Comparison of ENCODE assay signal across 13 cellular contexts in the genomic region with DNA sequence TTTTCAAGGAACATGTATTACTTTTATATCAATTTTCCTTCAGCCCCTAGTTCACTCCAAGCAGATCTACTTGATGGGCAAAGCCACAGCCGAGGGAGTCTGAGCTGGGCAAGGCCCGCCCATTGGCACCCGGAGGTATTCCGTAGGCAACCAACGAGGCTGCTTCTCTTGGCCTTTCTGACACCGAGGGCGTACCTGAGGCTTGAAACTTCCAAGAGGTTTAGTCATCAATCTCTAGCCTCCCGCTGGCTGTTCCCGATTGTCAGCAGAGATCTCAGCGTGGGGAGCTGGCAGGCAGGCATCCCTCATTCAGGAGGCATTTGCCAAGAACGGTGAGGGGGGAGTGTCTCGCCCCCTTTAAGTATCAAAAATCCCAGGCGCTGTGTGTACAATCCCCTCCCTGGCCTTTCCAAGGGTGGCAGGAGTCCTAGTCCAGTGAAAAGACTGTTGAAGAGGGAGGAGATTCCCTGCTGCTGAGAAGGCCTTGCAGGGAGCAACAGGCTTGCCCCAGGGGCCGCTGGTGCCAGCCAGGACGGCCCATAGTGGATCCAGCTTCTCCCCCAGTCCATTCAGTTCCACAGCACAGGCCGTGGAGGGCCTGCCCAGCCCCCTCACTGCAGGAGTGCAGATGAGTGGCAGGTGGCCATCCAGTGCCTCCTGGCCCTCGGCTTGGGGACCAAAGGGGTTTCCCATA. TPM values are rescaled to one million over a fixed set of nuclear protein-coding genes. Genes with fewer than 3 reads are reported as not detected.
DNase-seq lines count a peak whose midpoint lies in the region; ATAC-seq, FAIRE-seq and TF ChIP-seq lines count a peak whose summit lies in the region.
"Had no signal": no experiment of that assay in that cellular context is flagged by ENCODE, and none has a peak within 500 bp of the region (broad histone marks: within the 10 kb centered on the region; RNA-seq: fewer than 3 reads in every experiment).

No MANE protein-coding gene starts in this region.

- no peaks in the 10 kb centered on the region for H3K36me3 Mint-ChIP-seq in endodermal cell (ENCODE audit: low read depth)
- no peaks in the 10 kb centered on the region for H3K36me3 Mint-ChIP-seq in stimulated activated effector memory CD8-positive, alpha-beta T cell treated with anti-CD3 and anti-CD28 coated beads, Interleukin-12 subunit alpha, Interleukin-12 subunit beta, amount 100 ng/mL, for 72 hours

- H3K4me3 ChIP-seq in endodermal cell (ENCODE audit: low read length) (no peak overlapping the region), osteoblast (ENCODE audit: insufficient read depth, low read length) (no peak overlapping the region)
- H3K4me3 ChIP-seq: body of pancreas had no signal

- H3K4me1 ChIP-seq in endodermal cell (ENCODE audit: control insufficient read depth, insufficient read depth, low read length), result no peaks in the 10 kb centered on the region
- no peaks in the 10 kb centered on the region for H3K4me1 ChIP-seq in osteoblast (ENCODE audit: insufficient read depth, low read length)
- H3K4me1 ChIP-seq: body of pancreas had no signal

- no peak for FAIRE-seq in D721Med (lab: Jason Lieb, UNC)

- peaks cover 8% of the 10 kb centered on the region for H3K27me3 Mint-ChIP-seq in endodermal cell (ENCODE audit: insufficient read depth)

- no peaks in the 10 kb centered on the region for H3K36me3 ChIP-seq in endodermal cell (ENCODE audit: control insufficient read depth, insufficient read depth, low read length)
- H3K36me3 ChIP-seq in osteoblast (ENCODE audit: insufficient read depth, low read length), result no peaks in the 10 kb centered on the region

- H3K27me3 ChIP-seq in endodermal cell (ENCODE audit: control insufficient read depth, insufficient read depth, low read length, poor library complexity, severe bottlenecking) (no peaks in the 10 kb centered on the region), osteoblast (ENCODE audit: insufficient read depth, low read length) (peaks cover 26% of the 10 kb centered on the region)
- H3K27me3 ChIP-seq: body of pancreas had no signal

- no peaks in the 10 kb centered on the region for H3K9me3 Mint-ChIP-seq in endodermal cell
- no peaks in the 10 kb centered on the region for H3K9me3 Mint-ChIP-seq in stimulated activated effector memory CD8-positive, alpha-beta T cell treated with anti-CD3 and anti-CD28 coated beads, Interleukin-12 subunit alpha, Interleukin-12 subunit beta, amount 100 ng/mL, for 72 hours

- H2AFZ ChIP-seq in osteoblast (ENCODE audit: low read length), result no peak overlapping the region

- ATAC-seq in left lobe of liver, result no peak
- ATAC-seq in stimulated activated effector memory CD8-positive, alpha-beta T cell treated with anti-CD3 and anti-CD28 coated beads, Interleukin-12 subunit alpha, Interleukin-12 subunit beta, amount 100 ng/mL, for 72 hours, result no peak
- ATAC-seq: body of pancreas had no signal

- no peaks in the 10 kb centered on the region for H3K9me3 ChIP-seq in endodermal cell (ENCODE audit: control insufficient read depth, low read length)
- no peaks in the 10 kb centered on the region for H3K9me3 ChIP-seq in osteoblast (ENCODE audit: low read depth, low read length)
- H3K9me3 ChIP-seq: body of pancreas had no signal

- no peak overlapping the region for H3K4me2 ChIP-seq in osteoblast (ENCODE audit: insufficient read depth, low read length)

- no peaks in the 10 kb centered on the region for H4K20me1 ChIP-seq in osteoblast (ENCODE audit: insufficient read depth, low read length)

- DNase-seq in Daoy (ENCODE audit: low read depth) (peak; percentile 44), NCI-H226 (peak; percentile 83), endodermal cell (peak; percentile 55), osteoblast (ENCODE audit: insufficient read length, low spot score, missing footprints) (peak; percentile 67), left lobe of liver (ENCODE audit: low spot score) (no peak), D721Med (ENCODE audit: insufficient read length, low spot score) (no peak), HEK293T (ENCODE audit: extremely low spot score) (no peak)
- no peak for DNase-seq in stimulated activated effector memory CD8-positive, alpha-beta T cell treated with anti-CD3 and anti-CD28 coated beads, Interleukin-12 subunit alpha, Interleukin-12 subunit beta, amount 100 ng/mL, for 72 hours (ENCODE audit: low spot score in 2 of 2)
- DNase-seq: activated CD8-positive, alpha-beta memory T cell treated with anti-CD3 and anti-CD28 coated beads for 24 hours; body of pancreas; MM.1S; NCI-H2107 had no signal

- POLR2A ChIA-PET in HEK293T (lab: Yijun Ruan, JAX), result interaction anchor here (1.2 kb wide), 1 partner anchor 10 kb away, joined by 3 read pairs; no protein-coding TSS in a partner anchor

- no peaks in the 10 kb centered on the region for H3K4me1 Mint-ChIP-seq in endodermal cell
- no peaks in the 10 kb centered on the region for H3K4me1 Mint-ChIP-seq in stimulated activated effector memory CD8-positive, alpha-beta T cell treated with anti-CD3 and anti-CD28 coated beads, Interleukin-12 subunit alpha, Interleukin-12 subunit beta, amount 100 ng/mL, for 72 hours
- H3K4me1 Mint-ChIP-seq: B cell had no signal

- no peak overlapping the region for H3K27ac Mint-ChIP-seq in endodermal cell
- no peak overlapping the region for H3K27ac Mint-ChIP-seq in stimulated activated effector memory CD8-positive, alpha-beta T cell treated with anti-CD3 and anti-CD28 coated beads, Interleukin-12 subunit alpha, Interleukin-12 subunit beta, amount 100 ng/mL, for 72 hours
- H3K27ac Mint-ChIP-seq: B cell had no signal

- WGBS in endodermal cell (ENCODE audit: insufficient coverage in 1 of 2, insufficient read length in 1 of 2), 2 experiments, result 71 to 79% methylated on average over 15 to 17 of the region's 17 CpGs

- CTCF ChIA-PET in HEK293T (lab: Yijun Ruan, JAX), result no interaction called here

- H3K27ac ChIP-seq in endodermal cell (ENCODE audit: low read depth, low read length), result no peak overlapping the region
- H3K27ac ChIP-seq in osteoblast (ENCODE audit: low read depth, low read length), result no peak overlapping the region
- H3K27ac ChIP-seq: body of pancreas had no signal

- H3K4me3 Mint-ChIP-seq in endodermal cell, result no peak overlapping the region
- H3K4me3 Mint-ChIP-seq in stimulated activated effector memory CD8-positive, alpha-beta T cell treated with anti-CD3 and anti-CD28 coated beads, Interleukin-12 subunit alpha, Interleukin-12 subunit beta, amount 100 ng/mL, for 72 hours, result no peak overlapping the region
- H3K4me3 Mint-ChIP-seq: B cell had no signal

- H3K79me2 ChIP-seq in osteoblast (ENCODE audit: insufficient read depth, low read length), result no peaks in the 10 kb centered on the region

- H3K9ac ChIP-seq in endodermal cell (ENCODE audit: extremely low read depth, low read length, poor library complexity, severe bottlenecking), result no peak overlapping the region

- TF ChIP-seq CTCF in endodermal cell (conservative IDR thresholded peaks at IDR 0.05) (no peak), osteoblast (IDR thresholded peaks at IDR 0.05; ENCODE audit: extremely low read depth, low read depth, low read length) (no peak), D721Med (IDR thresholded peaks at IDR 0.05; ENCODE audit: insufficient read depth, missing control alignments) (no peak)

TF ChIP-seq in HEK293T, 16 proteins besides CTCF, POLR2A, EP300 and RAD21:
- TF ChIP-seq, protein P1, sequence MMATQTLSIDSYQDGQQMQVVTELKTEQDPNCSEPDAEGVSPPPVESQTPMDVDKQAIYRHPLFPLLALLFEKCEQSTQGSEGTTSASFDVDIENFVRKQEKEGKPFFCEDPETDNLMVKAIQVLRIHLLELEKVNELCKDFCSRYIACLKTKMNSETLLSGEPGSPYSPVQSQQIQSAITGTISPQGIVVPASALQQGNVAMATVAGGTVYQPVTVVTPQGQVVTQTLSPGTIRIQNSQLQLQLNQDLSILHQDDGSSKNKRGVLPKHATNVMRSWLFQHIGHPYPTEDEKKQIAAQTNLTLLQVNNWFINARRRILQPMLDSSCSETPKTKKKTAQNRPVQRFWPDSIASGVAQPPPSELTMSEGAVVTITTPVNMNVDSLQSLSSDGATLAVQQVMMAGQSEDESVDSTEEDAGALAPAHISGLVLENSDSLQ (IDR thresholded peaks at IDR 0.05), result no peak
- TF ChIP-seq FOXM1 (IDR thresholded peaks at IDR 0.05; ENCODE audit: borderline replicate concordance), result no peak
- TF ChIP-seq CTBP1 (IDR thresholded peaks at IDR 0.05; ENCODE audit: borderline replicate concordance), result no peak
- no peak for TF ChIP-seq ELF4 (IDR thresholded peaks at IDR 0.05)
- TF ChIP-seq NFRKB (IDR thresholded peaks at IDR 0.05), result no peak
- TF ChIP-seq ARNT (IDR thresholded peaks at IDR 0.05), result no peak
- TF ChIP-seq SP1 (IDR thresholded peaks at IDR 0.05), result no peak
- TF ChIP-seq ZNF384 (IDR thresholded peaks at IDR 0.05), result no peak
- no peak for TF ChIP-seq BHLHE40 (IDR thresholded peaks at IDR 0.05; ENCODE audit: borderline replicate concordance)
- TF ChIP-seq TARDBP (IDR thresholded peaks at IDR 0.05), result no peak
- no peak for TF ChIP-seq HDGF (IDR thresholded peaks at IDR 0.05; ENCODE audit: borderline replicate concordance)
- no peak for TF ChIP-seq LEF1 (IDR thresholded peaks at IDR 0.05; ENCODE audit: borderline replicate concordance)
- TF ChIP-seq L3MBTL2 (conservative IDR thresholded peaks at IDR 0.05), result no peak
- TF ChIP-seq FOXK2 (IDR thresholded peaks at IDR 0.05), result no peak
- no peak for TF ChIP-seq SUZ12 (IDR thresholded peaks at IDR 0.05)
- TF ChIP-seq FOXA1 (IDR thresholded peaks at IDR 0.05), result no peak

RNA-seq across cellular contexts. Expression of a gene that starts 39.8 kb away (rescaled TPM):
- total RNA-seq in Daoy (2014; rRNA removed; shearing (Covaris generic)), result 90.5 and 101 TPM in 2 replicates
- total RNA-seq in endodermal cell (10 to 100 TPM; 58.6 to 71.6 TPM), osteoblast (202 and 227 TPM in 2 replicates), left lobe of liver (42.7 TPM)
- 36.5 TPM for polyA plus RNA-seq in endodermal cell (2013, experiment 1 of 2)
- polyA plus RNA-seq in endodermal cell (2013, experiment 2 of 2), result 37.6 TPM

Comparison
In these comparisons a context has a peak if more than half of its experiments do, and no peak if none do; other contexts are left out.
1. DNase-seq: peak in Daoy (single experiment), NCI-H226 (single experiment), endodermal cell (single experiment) and osteoblast (single experiment); none in left lobe of liver (single experiment), stimulated activated effector memory CD8-positive, alpha-beta T cell treated with anti-CD3 and anti-CD28 coated beads, Interleukin-12 subunit alpha, Interleukin-12 subunit beta, amount 100 ng/mL, for 72 hours (0 of 2), D721Med (single experiment) and HEK293T (single experiment).